ENCODE assay signal across 14 cellular contexts in the genomic region with DNA sequence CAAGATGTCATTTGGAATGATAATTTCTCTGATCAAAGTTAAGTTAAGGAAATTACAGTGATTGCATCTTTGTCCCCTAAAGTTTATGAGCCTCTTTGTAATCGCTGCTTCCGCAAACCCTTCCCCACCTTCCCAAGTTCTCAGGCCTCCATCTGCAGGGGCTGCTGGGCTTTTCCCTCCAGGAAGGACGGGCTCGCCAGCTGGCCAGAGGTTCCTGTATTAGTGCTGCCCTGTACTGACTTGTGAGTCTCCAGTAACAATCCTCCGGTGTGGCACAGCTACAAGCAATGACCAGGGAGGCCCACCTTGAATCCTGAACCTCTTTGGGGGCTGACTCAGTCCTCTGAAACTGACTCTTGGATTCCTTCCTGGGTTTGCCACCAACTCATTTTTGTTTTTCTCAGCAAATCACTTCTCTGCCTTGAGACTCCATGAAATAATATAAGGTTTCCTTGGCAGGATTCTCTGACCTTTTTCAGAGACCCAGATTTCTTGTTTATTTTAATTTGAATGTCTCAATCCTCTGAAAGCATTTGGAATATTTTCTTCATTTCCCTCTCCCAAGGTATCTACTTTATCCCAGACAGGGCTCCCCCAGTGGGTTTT.
DNase-seq lines count a peak whose midpoint lies in the region; ATAC-seq and TF ChIP-seq lines count a peak whose summit lies in the region.
"Had no signal": no experiment of that assay in that cellular context is flagged by ENCODE, and none has a peak within 500 bp of the region (broad histone marks: within the 10 kb centered on the region; RNA-seq: fewer than 3 reads in every experiment).

No MANE protein-coding gene starts in this region.

- POLR2A ChIA-PET in activated CD4-positive, alpha-beta T cell treated with anti-CD3 and anti-CD28 coated beads for 36 hours (lab: Charles Lee) = no interaction called here

- TF ChIP-seq CTCF in heart right ventricle (IDR thresholded peaks at IDR 0.05) (no peak), right atrium auricular region (IDR thresholded peaks at IDR 0.05) (no peak)

- 77 to 79% methylated on average over 5 of the region's 5 CpGs for WGBS in heart right ventricle, 2 donors

- H3K4me1 Mint-ChIP-seq in activated CD4-positive, alpha-beta T cell treated with anti-CD3 and anti-CD28 coated beads for 36 hours = no peaks in the 10 kb centered on the region

- ATAC-seq in heart right ventricle = no peak
- ATAC-seq in left cardiac atrium = no peak
- no peak for ATAC-seq in activated CD4-positive, alpha-beta T cell treated with anti-CD3 and anti-CD28 coated beads for 36 hours
- no peak for ATAC-seq in GM18861 (IDR thresholded peaks at IDR 0.05; ENCODE audit: unreplicated experiment)
- ATAC-seq: A549, left colon, T-cell had no signal

- H3K4me3 Mint-ChIP-seq in activated CD4-positive, alpha-beta T cell treated with anti-CD3 and anti-CD28 coated beads for 36 hours = no peak overlapping the region
- H3K4me3 Mint-ChIP-seq: T-cell had no signal

- intact Hi-C loops in heart right ventricle (cut with DNase I) = loop anchor here in 7 of 10 donors (5.0 to 10.0 kb wide), 5 partner anchors 61 to 401 kb away; partner anchors contain the start of gene ZFP36L1 (in 4 of the 7)
- intact Hi-C loops in left cardiac atrium (cut with DNase I) = no loop called here
- intact Hi-C loops in activated CD4-positive, alpha-beta T cell treated with anti-CD3 and anti-CD28 coated beads for 36 hours (cut with DNase I, micrococcal nuclease) = no loop called here

- no peaks in the 10 kb centered on the region for H3K9me3 Mint-ChIP-seq in activated CD4-positive, alpha-beta T cell treated with anti-CD3 and anti-CD28 coated beads for 36 hours (ENCODE audit: low read depth)
- H3K9me3 Mint-ChIP-seq: activated T-helper 2 cell treated with anti-CD3 and anti-CD28 coated beads, Interferon-gamma antibody, Interleukin-2, Interleukin-4, amounts not matched to agents 10 μg/mL and 5 μg/mL and 100 μg/mL, durations not matched to agents 14 hours and 24 hours and 36 hours; T-cell had no signal

- no peaks in the 10 kb centered on the region for H3K27me3 ChIP-seq in heart right ventricle
- no peaks in the 10 kb centered on the region for H3K27me3 ChIP-seq in right atrium auricular region

- H3K4me1 ChIP-seq in heart right ventricle = peaks cover 12 to 85% (median 64%) of the 10 kb centered on the region in 9 donors
- H3K4me1 ChIP-seq in right atrium auricular region = peaks cover 0 to 53% of the 10 kb centered on the region in 2 donors

- DNase-seq in heart right ventricle (peak in 1 of 2 donors; percentile 24), left cardiac atrium (no peak), right atrium auricular region (ENCODE audit: low spot score) (no peak), retina (peak; percentile 21), LoVo (ENCODE audit: low spot score) (no peak), dermis blood vessel endothelial cell (no peak)
- no peak for DNase-seq in activated CD4-positive, alpha-beta T cell treated with anti-CD3 and anti-CD28 coated beads for 36 hours
- DNase-seq: activated CD4-positive, alpha-beta T cell treated with anti-CD3 and anti-CD28 coated beads for 48 hours; foreskin melanocyte; left colon; T-cell had no signal

- H3K36me3 Mint-ChIP-seq in activated CD4-positive, alpha-beta T cell treated with anti-CD3 and anti-CD28 coated beads for 36 hours (ENCODE audit: low read depth) = no peaks in the 10 kb centered on the region

- H3K9me3 ChIP-seq in heart right ventricle = no peaks in the 10 kb centered on the region
- no peaks in the 10 kb centered on the region for H3K9me3 ChIP-seq in right atrium auricular region
- H3K9me3 ChIP-seq: A549 had no signal

- H3K27me3 Mint-ChIP-seq in activated CD4-positive, alpha-beta T cell treated with anti-CD3 and anti-CD28 coated beads for 36 hours = no peaks in the 10 kb centered on the region
- H3K27me3 Mint-ChIP-seq: T-cell had no signal

- no peak overlapping the region for H3K27ac Mint-ChIP-seq in activated CD4-positive, alpha-beta T cell treated with anti-CD3 and anti-CD28 coated beads for 36 hours
- H3K27ac Mint-ChIP-seq: activated T-helper 2 cell treated with anti-CD3 and anti-CD28 coated beads, Interferon-gamma antibody, Interleukin-2, Interleukin-4, amounts not matched to agents 10 μg/mL and 5 μg/mL and 100 μg/mL, durations not matched to agents 14 hours and 24 hours and 36 hours; T-cell had no signal

- H3K36me3 ChIP-seq in heart right ventricle (no peaks in the 10 kb centered on the region), right atrium auricular region (no peaks in the 10 kb centered on the region)

- H3K27ac ChIP-seq in heart right ventricle (peak overlapping the region in 9 of 10 donors; percentile 37 to 91 (median 73)), right atrium auricular region (peak overlapping the region; percentile 60 to 74)

- H3K4me3 ChIP-seq in heart right ventricle (no peak overlapping the region), right atrium auricular region (no peak overlapping the region)
- H3K4me3 ChIP-seq: A549 had no signal

- CTCF ChIA-PET in activated CD4-positive, alpha-beta T cell treated with anti-CD3 and anti-CD28 coated beads for 36 hours (lab: Charles Lee) = no interaction called here

Comparison
In these comparisons a context has a peak if more than half of its experiments do, and no peak if none do; other contexts are left out.
1. intact Hi-C loops: an anchor here in heart right ventricle (5.0 to 10.0 kb wide); none called in left cardiac atrium and activated CD4-positive, alpha-beta T cell treated with anti-CD3 and anti-CD28 coated beads for 36 hours.